ENCODE assay signal across 15 cellular contexts in the genomic region with DNA sequence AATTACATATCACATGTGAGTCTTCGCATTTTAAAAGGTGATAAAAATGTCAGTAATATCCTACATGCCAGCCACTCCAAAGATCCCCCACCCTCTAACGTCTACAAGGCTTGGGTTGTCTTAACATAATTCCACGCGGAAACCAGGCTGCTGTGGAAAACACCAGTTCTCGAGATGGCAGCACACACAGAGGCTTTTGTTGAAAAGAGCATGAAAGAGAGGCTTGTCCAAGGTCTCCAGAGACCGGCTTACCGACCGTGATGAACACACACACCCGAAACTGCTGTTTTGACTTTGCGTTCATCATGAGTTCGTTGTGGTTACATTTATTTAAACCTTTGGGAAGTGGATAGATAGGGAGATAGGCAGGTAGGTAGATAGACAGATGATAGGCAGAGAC.
DNase-seq lines count a peak whose midpoint lies in the region; ATAC-seq and TF ChIP-seq lines count a peak whose summit lies in the region.
"Had no signal": no experiment of that assay in that cellular context is flagged by ENCODE, and none has a peak within 500 bp of the region (broad histone marks: within the 10 kb centered on the region; RNA-seq: fewer than 3 reads in every experiment).

No MANE protein-coding gene starts in this region.

- H3K9me3 ChIP-seq in SJCRH30 (replicated peaks) = no peaks in the 10 kb centered on the region; the same call in 1 of the 2 replicates
- H3K9me3 ChIP-seq in lower lobe of right lung = no peaks in the 10 kb centered on the region
- H3K9me3 ChIP-seq: BLaER1 had no signal

- H3K4me3 ChIP-seq in SJCRH30 (peak overlapping the region; percentile 35), lower lobe of right lung (no peak overlapping the region)
- H3K4me3 ChIP-seq: BLaER1, GM12878, GM23248 had no signal

- peak overlapping the region; percentile 95 for H3K27ac ChIP-seq in SJCRH30
- H3K27ac ChIP-seq in lower lobe of right lung = no peak overlapping the region
- no peak overlapping the region for H3K27ac ChIP-seq in caudate nucleus (ENCODE audit: low read depth, low read length)
- H3K27ac ChIP-seq: BLaER1, GM23248 had no signal

- peaks cover 14% of the 10 kb centered on the region for H3K4me1 ChIP-seq in SJCRH30
- H3K4me1 ChIP-seq in lower lobe of right lung = no peaks in the 10 kb centered on the region
- H3K4me1 ChIP-seq: BLaER1 had no signal

- DNase-seq in SJCRH30 (peak; percentile 61 to 75), inferior parietal cortex (ENCODE audit: extremely low spot score) (peak; percentile 1), pons (ENCODE audit: low spot score) (peak; percentile 88), CD1c-positive myeloid dendritic cell (ENCODE audit: extremely low spot score) (no peak), lower lobe of right lung (no peak), caudate nucleus (lab: John Stamatoyannopoulos, UW) (no peak), NK-92 (lab: John Stamatoyannopoulos, UW; ENCODE audit: unreplicated experiment) (no peak)
- DNase-seq: Calu3; CD4-positive, CD25-positive, alpha-beta regulatory T cell; DMS79; GM23248; IMR-90 had no signal

- TF ChIP-seq CTCF in lower lobe of right lung (IDR thresholded peaks at IDR 0.05) = no peak

- no peaks in the 10 kb centered on the region for H3K27me3 ChIP-seq in SJCRH30
- peaks cover 11% of the 10 kb centered on the region for H3K27me3 ChIP-seq in lower lobe of right lung (ENCODE audit: low read depth)
- H3K27me3 ChIP-seq: BLaER1 had no signal

- no peaks in the 10 kb centered on the region for H3K36me3 ChIP-seq in SJCRH30
- H3K36me3 ChIP-seq in lower lobe of right lung = no peaks in the 10 kb centered on the region
- H3K36me3 ChIP-seq: BLaER1 had no signal

- ATAC-seq in lower lobe of right lung = no peak
- ATAC-seq: HCT116 had no signal

- intact Hi-C loops in lower lobe of right lung (cut with DNase I) = no loop called here

Comparison
In these comparisons a context has a peak if more than half of its experiments do, and no peak if none do; other contexts are left out.
1. DNase-seq: peak in SJCRH30 (2 of 2), inferior parietal cortex (single experiment) and pons (single experiment); none in CD1c-positive myeloid dendritic cell (single experiment), lower lobe of right lung (single experiment), caudate nucleus (0 of 61) and NK-92 (single experiment).